ENCODE assay signal across 10 cellular contexts in the genomic region with DNA sequence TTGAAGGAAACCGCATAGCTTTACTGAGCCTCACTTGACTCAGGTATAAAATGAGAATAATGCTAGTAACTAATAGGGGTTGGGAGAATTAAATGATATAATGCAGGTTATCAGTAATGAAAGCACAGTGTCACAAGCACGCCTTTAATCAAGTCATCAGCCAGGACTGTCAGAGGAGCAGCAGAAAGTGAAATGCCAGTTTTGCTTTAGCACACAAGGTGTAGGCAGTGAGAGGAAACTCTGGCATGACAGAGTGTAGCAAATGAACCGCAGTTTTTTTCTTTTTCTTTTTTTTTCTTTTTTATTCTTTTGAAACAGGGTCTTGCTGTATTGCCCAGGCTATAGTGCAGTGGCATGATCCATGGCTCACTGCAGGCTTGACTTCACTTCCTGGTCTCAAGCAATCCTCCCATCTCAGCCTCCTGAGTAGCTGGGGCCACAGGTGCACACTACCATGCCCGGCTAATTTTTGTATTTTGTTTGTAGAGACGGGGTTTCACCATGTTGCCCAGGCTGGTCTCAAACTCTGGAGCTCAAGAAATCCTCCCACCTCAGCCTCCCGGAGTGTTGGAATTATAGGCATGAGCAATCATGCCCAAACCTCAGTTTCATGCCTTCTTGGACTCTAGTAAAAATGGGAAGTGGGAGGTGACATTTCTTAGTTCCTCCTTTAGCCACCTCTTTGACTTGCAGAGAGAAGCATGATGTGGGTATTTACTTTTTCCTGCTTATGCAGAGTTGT. TPM values are rescaled to one million over a fixed set of nuclear protein-coding genes. Genes with fewer than 3 reads are reported as not detected.
DNase-seq lines count a peak whose midpoint lies in the region; ATAC-seq and TF ChIP-seq lines count a peak whose summit lies in the region.
"Had no signal": no experiment of that assay in that cellular context is flagged by ENCODE, and none has a peak within 500 bp of the region (broad histone marks: within the 10 kb centered on the region; RNA-seq: fewer than 3 reads in every experiment).

No MANE protein-coding gene starts in this region.

- no peak overlapping the region for H3K4me3 Mint-ChIP-seq in MCF 10A (ENCODE audit: unreplicated experiment)

- CTCF ChIA-PET in MCF 10A (lab: Yijun Ruan, JAX) = interaction anchor here (1.0 kb wide), 1 partner anchor 15 kb away, joined by 3 read pairs; no protein-coding TSS in a partner anchor

- POLR2A ChIA-PET in MCF 10A (lab: Yijun Ruan, JAX) = no interaction called here

- BruUV-seq in MCF 10A (replicated peaks; lab: Mats Ljungman, UMichigan) = no TSS peak

- H3K4me1 Mint-ChIP-seq in MCF 10A (ENCODE audit: insufficient read depth, unreplicated experiment) = peaks cover 12% of the 10 kb centered on the region

- no peaks in the 10 kb centered on the region for H3K27me3 Mint-ChIP-seq in MCF 10A (ENCODE audit: insufficient read depth, unreplicated experiment)

- DNase-seq in medulla oblongata (ENCODE audit: extremely low spot score) (peak; percentile 73), NCI-H510A treated with DMSO at 0.1 percent for 48 hours (lab: John Stamatoyannopoulos, UW) (no peak), MCF 10A (ENCODE audit: unreplicated experiment) (no peak), activated T-cell treated with anti-CD3 and anti-CD28 coated beads for 4 hours (no peak)
- no peak for DNase-seq in stimulated activated naive CD4-positive, alpha-beta T cell treated with Interleukin-2 at 50 U/mL for 16 hours (lab: John Stamatoyannopoulos, UW)
- DNase-seq: activated naive CD4-positive, alpha-beta T cell treated with anti-CD3 and anti-CD28 coated beads, Interleukin-2, amount 50 U/mL, for 16 hours had no signal

- ATAC-seq in GM18519 (IDR thresholded peaks at IDR 0.05; ENCODE audit: low FRiP score, unreplicated experiment) (peak; percentile 79), GM21786 (IDR thresholded peaks at IDR 0.05; ENCODE audit: unreplicated experiment) (peak; percentile 86), HG03571 (IDR thresholded peaks at IDR 0.05; ENCODE audit: unreplicated experiment) (peak; percentile 63)
- ATAC-seq: Panc1 had no signal

- H3K36me3 Mint-ChIP-seq in MCF 10A (ENCODE audit: insufficient read depth, unreplicated experiment) = peaks cover 62% of the 10 kb centered on the region

- intact Hi-C loops in MCF 10A (cut with micrococcal nuclease) = no loop called here

- H3K9me3 Mint-ChIP-seq in MCF 10A (ENCODE audit: unreplicated experiment) = no peaks in the 10 kb centered on the region

- no peak for TF ChIP-seq CTCF in MCF 10A (IDR thresholded peaks at IDR 0.05; ENCODE audit: unreplicated experiment)

- no peak overlapping the region for H3K27ac Mint-ChIP-seq in MCF 10A (ENCODE audit: low read depth, unreplicated experiment)

RNA-seq across cellular contexts. Expression of a gene that starts 9.7 kb away (rescaled TPM):
- total RNA-seq in MCF 10A (2022) = not detected in 2 replicates

RNA-seq across cellular contexts. Expression of a gene that starts 58.2 kb away (rescaled TPM):
- 29.2 and 36.7 TPM in 2 replicates for total RNA-seq in MCF 10A (2022)

RNA-seq across cellular contexts. Expression of a gene that starts 58.3 kb away (rescaled TPM):
- total RNA-seq in MCF 10A (2022) = 117 and 123 TPM in 2 replicates
